In the genomic region with DNA sequence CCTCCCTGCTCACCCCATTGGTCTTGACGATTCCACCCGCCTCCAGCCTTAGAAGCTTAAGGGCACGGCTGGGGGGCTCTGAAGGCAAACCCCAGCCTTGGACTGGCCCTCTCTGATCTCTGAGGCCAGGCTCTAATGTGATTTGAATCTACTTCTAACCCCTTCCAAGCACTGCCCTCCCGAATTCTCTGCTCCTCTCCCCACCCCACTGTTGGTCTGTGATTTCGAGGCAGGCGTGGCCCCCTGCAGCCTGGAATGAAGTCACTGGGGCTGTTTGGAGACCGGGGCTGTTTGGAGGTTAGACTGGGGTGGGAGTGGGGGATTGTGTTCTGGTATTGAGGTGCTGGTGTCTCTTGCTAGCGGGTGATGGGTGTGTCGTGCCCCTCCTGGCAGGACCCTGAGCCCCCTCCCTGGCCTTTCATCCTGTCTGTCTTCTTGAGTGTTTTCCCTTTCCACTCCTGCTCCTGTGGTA, we compare ENCODE assay signal across 10 cellular contexts. TPM values are rescaled to one million over a fixed set of nuclear protein-coding genes. Genes with fewer than 3 reads are reported as not detected.
DNase-seq lines count a peak whose midpoint lies in the region; ATAC-seq and TF ChIP-seq lines count a peak whose summit lies in the region.
"Had no signal": no experiment of that assay in that cellular context is flagged by ENCODE, and none has a peak within 500 bp of the region (broad histone marks: within the 10 kb centered on the region; RNA-seq: fewer than 3 reads in every experiment).

No MANE protein-coding gene starts in this region.

- H3K9me3 ChIP-seq in liver (ENCODE audit: control insufficient read depth in 4 of 4, low read length in 3 of 4), result no peaks in the 10 kb centered on the region
- H3K9me3 ChIP-seq in thymus (ENCODE audit: control insufficient read depth), result no peaks in the 10 kb centered on the region

- 23% methylated on average over 9 of the region's 9 CpGs for WGBS in liver
- WGBS in thymus, result 60% methylated on average over 9 of the region's 9 CpGs

- no peaks in the 10 kb centered on the region for H3K27me3 ChIP-seq in brain microvascular endothelial cell (replicated peaks)
- H3K27me3 ChIP-seq in liver (ENCODE audit: control insufficient read depth in 4 of 4, insufficient read depth in 4 of 4, low read length in 3 of 4), result no peaks in the 10 kb centered on the region
- peaks cover 8% of the 10 kb centered on the region for H3K27me3 ChIP-seq in thymus (ENCODE audit: control insufficient read depth, insufficient read depth)

- no peaks in the 10 kb centered on the region for H3K9me3 Mint-ChIP-seq in effector memory CD8-positive, alpha-beta T cell
- H3K9me3 Mint-ChIP-seq in activated naive CD4-positive, alpha-beta T cell treated with anti-CD3 and anti-CD28 coated beads for 36 hours, result no peaks in the 10 kb centered on the region

- intact Hi-C loops in activated naive CD4-positive, alpha-beta T cell treated with anti-CD3 and anti-CD28 coated beads for 36 hours (cut with micrococcal nuclease), result loop anchor here (2.0 kb wide), 1 partner anchor 31 kb away; no protein-coding TSS in a partner anchor

- H3K36me3 Mint-ChIP-seq in effector memory CD8-positive, alpha-beta T cell (ENCODE audit: insufficient read depth), result no peaks in the 10 kb centered on the region
- no peaks in the 10 kb centered on the region for H3K36me3 Mint-ChIP-seq in activated naive CD4-positive, alpha-beta T cell treated with anti-CD3 and anti-CD28 coated beads for 36 hours (ENCODE audit: low read depth)

- H3K4me3 ChIP-seq in brain microvascular endothelial cell (ENCODE audit: low read depth, low read length) (peak overlapping the region; percentile 3), liver (ENCODE audit: low read depth in 1 of 3, low read length in 3 of 3) (peak overlapping the region; percentile 61 to 64 (median 62)), thymus (ENCODE audit: low read length) (no peak overlapping the region)

- H3K27ac ChIP-seq in brain microvascular endothelial cell (no peak overlapping the region), liver (ENCODE audit: low read depth in 1 of 2, low read length in 2 of 2) (peak overlapping the region; percentile 80 to 98), thymus (ENCODE audit: low read depth) (peak overlapping the region; percentile 58)

- H3K36me3 ChIP-seq in brain microvascular endothelial cell (replicated peaks) (no peaks in the 10 kb centered on the region), liver (ENCODE audit: control insufficient read depth in 4 of 4, insufficient read depth in 3 of 4, low read depth in 1 of 4, low read length in 3 of 4) (peaks cover 0 to 17% (median 7%) of the 10 kb centered on the region in 4 donors), thymus (ENCODE audit: control insufficient read depth, insufficient read depth) (no peaks in the 10 kb centered on the region)

- no peak overlapping the region for H3K4me3 Mint-ChIP-seq in effector memory CD8-positive, alpha-beta T cell
- no peak overlapping the region for H3K4me3 Mint-ChIP-seq in activated naive CD4-positive, alpha-beta T cell treated with anti-CD3 and anti-CD28 coated beads for 36 hours

- in situ Hi-C loops in brain microvascular endothelial cell (cut with HindIII; ENCODE audit: low pct_ligation_motif_present, low sequenced_read_pairs), result no loop called here

- peak; percentile 14 for TF ChIP-seq CTCF in brain microvascular endothelial cell (IDR thresholded peaks at IDR 0.05; ENCODE audit: low read depth, low read length, missing control alignments)
- TF ChIP-seq CTCF in liver (IDR thresholded peaks at IDR 0.05; ENCODE audit: low read depth, low read length, missing input control), result no peak

- DNase-seq in NCI-H1105 treated with DMSO at 0.1 percent for 48 hours (lab: John Stamatoyannopoulos, UW) (peak; percentile 37), NCI-H1105 (lab: John Stamatoyannopoulos, UW) (no peak), brain microvascular endothelial cell (no peak), DMS114 treated with DMSO at 0.1 percent for 48 hours (lab: John Stamatoyannopoulos, UW; ENCODE audit: unreplicated experiment) (no peak)
- DNase-seq in effector memory CD8-positive, alpha-beta T cell, result no peak
- no peak for DNase-seq in activated naive CD4-positive, alpha-beta T cell treated with anti-CD3 and anti-CD28 coated beads for 36 hours
- DNase-seq: hypothalamus; stimulated activated CD4-positive, alpha-beta T cell treated with anti-CD3 and anti-CD28 coated beads, Interleukin-4, amount 100 ng/mL, for 24 hours had no signal

- no peak for ATAC-seq in effector memory CD8-positive, alpha-beta T cell (replicated peaks)

- peaks cover 4 to 6% of the 10 kb centered on the region in 2 donors for H3K4me1 Mint-ChIP-seq in effector memory CD8-positive, alpha-beta T cell (ENCODE audit: low read depth in 2 of 2)
- H3K4me1 Mint-ChIP-seq in activated naive CD4-positive, alpha-beta T cell treated with anti-CD3 and anti-CD28 coated beads for 36 hours (ENCODE audit: low read depth), result peaks cover 23% of the 10 kb centered on the region

- CTCF ChIA-PET in activated naive CD4-positive, alpha-beta T cell treated with anti-CD3 and anti-CD28 coated beads for 36 hours (lab: Charles Lee), result no interaction called here

- H3K27me3 Mint-ChIP-seq in effector memory CD8-positive, alpha-beta T cell, result peaks cover 26 to 84% of the 10 kb centered on the region in 2 donors
- H3K27me3 Mint-ChIP-seq in activated naive CD4-positive, alpha-beta T cell treated with anti-CD3 and anti-CD28 coated beads for 36 hours (ENCODE audit: low read depth), result peaks cover 15% of the 10 kb centered on the region

- peak overlapping the region in 1 of 2 donors; percentile 51 for H3K27ac Mint-ChIP-seq in effector memory CD8-positive, alpha-beta T cell
- no peak overlapping the region for H3K27ac Mint-ChIP-seq in activated naive CD4-positive, alpha-beta T cell treated with anti-CD3 and anti-CD28 coated beads for 36 hours

- H3K9ac ChIP-seq in liver (ENCODE audit: low read depth in 1 of 2, low read length in 2 of 2), result peak overlapping the region; percentile 80 to 84

- H3K4me1 ChIP-seq in liver (ENCODE audit: control insufficient read depth in 4 of 4, insufficient read depth in 4 of 4, low read length in 3 of 4) (peaks cover 0 to 27% (median 17%) of the 10 kb centered on the region in 4 donors), thymus (ENCODE audit: control insufficient read depth, insufficient read depth, low read length) (peaks cover 17% of the 10 kb centered on the region)

- TF ChIP-seq RAD21 in liver (IDR thresholded peaks at IDR 0.05), result no peak

TF ChIP-seq in liver, 16 proteins besides CTCF, POLR2A, EP300 and RAD21:
- TF ChIP-seq RXRA (IDR thresholded peaks at IDR 0.05) (no peak), TAF1 (conservative IDR thresholded peaks at IDR 0.05) (no peak), ZBTB33 (IDR thresholded peaks at IDR 0.05) (no peak), FOXA2 (IDR thresholded peaks at IDR 0.05) (no peak)
- TF ChIP-seq, protein P1, sequence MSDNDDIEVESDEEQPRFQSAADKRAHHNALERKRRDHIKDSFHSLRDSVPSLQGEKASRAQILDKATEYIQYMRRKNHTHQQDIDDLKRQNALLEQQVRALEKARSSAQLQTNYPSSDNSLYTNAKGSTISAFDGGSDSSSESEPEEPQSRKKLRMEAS (IDR thresholded peaks at IDR 0.05), result no peak
- TF ChIP-seq, protein P2, sequence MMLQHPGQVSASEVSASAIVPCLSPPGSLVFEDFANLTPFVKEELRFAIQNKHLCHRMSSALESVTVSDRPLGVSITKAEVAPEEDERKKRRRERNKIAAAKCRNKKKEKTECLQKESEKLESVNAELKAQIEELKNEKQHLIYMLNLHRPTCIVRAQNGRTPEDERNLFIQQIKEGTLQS (IDR thresholded peaks at IDR 0.05), result no peak
TF ChIP-seq in liver: peak in this region for 0.

RNA-seq across cellular contexts. Expression of gene GRB7, which starts 2.2 kb away (rescaled TPM):
- total RNA-seq in liver, result 1 to 10 TPM; 1.9 to 3.0 TPM
- polyA plus RNA-seq in liver (1 to 10 TPM; 1.9 to 6.8 TPM), thymus (4.1 TPM)
- 1 to 10 TPM; 2.0 to 2.1 TPM for total RNA-seq in activated naive CD4-positive, alpha-beta T cell treated with anti-CD3 and anti-CD28 coated beads for 36 hours

RNA-seq across cellular contexts. Expression of gene MIEN1, which starts 9.6 kb away (rescaled TPM):
- 10 to 100 TPM; 11.1 to 13.4 TPM for total RNA-seq in liver
- polyA plus RNA-seq in liver (10 to 100 TPM; 44.6 to 99.0 TPM), thymus (84.3 TPM)
- 10 to 100 TPM; 35.2 to 36.5 TPM for total RNA-seq in activated naive CD4-positive, alpha-beta T cell treated with anti-CD3 and anti-CD28 coated beads for 36 hours

RNA-seq across cellular contexts. Expression of gene ERBB2, which starts 40.1 kb away (rescaled TPM):
- 10 to 100 TPM; 21.0 to 28.8 TPM for total RNA-seq in liver
- polyA plus RNA-seq in liver (10 to 100 TPM in 1 of 2 donors, 1 to 10 TPM in 1; 4.7 to 10.5 TPM), thymus (14.3 TPM)
- 1 to 10 TPM; 6.0 to 6.3 TPM for total RNA-seq in activated naive CD4-positive, alpha-beta T cell treated with anti-CD3 and anti-CD28 coated beads for 36 hours

RNA-seq across cellular contexts. Expression of gene PGAP3, which starts 52.1 kb away (rescaled TPM):
- total RNA-seq in liver, result 10 to 100 TPM in 1 of 2 donors, 1 to 10 TPM in 1; 7.9 to 19.5 TPM
- polyA plus RNA-seq in liver (10 to 100 TPM; 13.3 to 14.6 TPM), thymus (18.5 TPM)
- 10 to 100 TPM; 11.8 to 11.9 TPM for total RNA-seq in activated naive CD4-positive, alpha-beta T cell treated with anti-CD3 and anti-CD28 coated beads for 36 hours
